In genomic region chr14:95545769-95546168, GRCh38 we compare ENCODE assay signal across 10 cellular contexts. TPM values are rescaled to one million over a fixed set of nuclear protein-coding genes. Genes with fewer than 3 reads are reported as not detected.
DNase-seq lines count a peak whose midpoint lies in the region; TF ChIP-seq lines count a peak whose summit lies in the region.
"Had no signal": no experiment of that assay in that cellular context is flagged by ENCODE, and none has a peak within 500 bp of the region (broad histone marks: within the 10 kb centered on the region; RNA-seq: fewer than 3 reads in every experiment).

No MANE protein-coding gene starts in this region.

- no peak overlapping the region for H3K4me2 ChIP-seq in GM23248 (ENCODE audit: unreplicated experiment)

- H2AFZ ChIP-seq in ACC112 (ENCODE audit: low read length, unreplicated experiment) (no peak overlapping the region), GM23248 (no peak overlapping the region)

- TF ChIP-seq POLR2A in transverse colon (IDR thresholded peaks at IDR 0.05) = no peak

- WGBS in GM23248 (ENCODE audit: low coverage in 1 of 2, low lambda C conversion rate in 2 of 2, missing lambda C conversion rate in 2 of 2), 2 experiments = 37% methylated on average over 3 of the region's 3 CpGs
- 68 to 86% methylated on average over 3 of the region's 3 CpGs for WGBS in transverse colon (ENCODE audit: low coverage in 1 of 2), 2 donors

- H3F3A ChIP-seq in GM23248 (ENCODE audit: insufficient read depth) = peaks cover 19% of the 10 kb centered on the region

- H3K36me3 ChIP-seq in ACC112 (ENCODE audit: insufficient read depth, low read length) (peaks cover 7% of the 10 kb centered on the region), GM23248 (ENCODE audit: low read depth) (peaks cover 3% of the 10 kb centered on the region; the same call in 1 of the 2 replicates), transverse colon (no peaks in the 10 kb centered on the region)

- H3K79me2 ChIP-seq in ACC112 (ENCODE audit: control insufficient read depth, insufficient read depth, low read length, unreplicated experiment) = peaks cover 34% of the 10 kb centered on the region
- peaks cover 41% of the 10 kb centered on the region for H3K79me2 ChIP-seq in GM23248 (ENCODE audit: insufficient read depth)

- intact Hi-C loops in transverse colon (cut with DNase I; ENCODE audit: low total_unique reads) = no loop called here

- H3K27ac ChIP-seq in ACC112 (ENCODE audit: low read depth, low read length) = peak overlapping the region; percentile 82
- peak overlapping the region; percentile 33; the same call in 1 of the 2 replicates for H3K27ac ChIP-seq in GM23248
- no peak overlapping the region for H3K27ac ChIP-seq in transverse colon

- H3K27me3 ChIP-seq in ACC112 (ENCODE audit: insufficient read depth, low read length) = no peaks in the 10 kb centered on the region
- H3K27me3 ChIP-seq in GM23248 (replicated peaks; ENCODE audit: insufficient read depth) = no peaks in the 10 kb centered on the region
- H3K27me3 ChIP-seq in transverse colon = no peaks in the 10 kb centered on the region

- no peak for TF ChIP-seq EP300 in transverse colon (IDR thresholded peaks at IDR 0.05; ENCODE audit: low read depth)

- H3K4me3 ChIP-seq in ACC112 (ENCODE audit: low read depth, low read length) (no peak overlapping the region), GM23248 (no peak overlapping the region), transverse colon (no peak overlapping the region)

- DNase-seq in GM23248 (peak; percentile 89), amniotic epithelial cell (ENCODE audit: low read depth) (peak; percentile 87), glomerular visceral epithelial cell (ENCODE audit: extremely low spot score) (peak; percentile 73), transverse colon (no peak), hypothalamus (lab: John Stamatoyannopoulos, UW) (no peak), medulla oblongata (ENCODE audit: extremely low spot score) (no peak)
- no peak for DNase-seq in stimulated activated naive CD4-positive, alpha-beta T cell (lab: John Stamatoyannopoulos, UW)
- DNase-seq: activated CD8-positive, alpha-beta memory T cell treated with anti-CD3 and anti-CD28 coated beads, Interleukin-2, amount 50 U/mL, for 4 hours; left colon had no signal

- no peak for TF ChIP-seq CTCF in transverse colon (IDR thresholded peaks at IDR 0.05)

- in situ Hi-C loops in GM23248 (cut with MboI) = loop anchor here (25.0 kb wide), 1 partner anchor 742 kb away; no protein-coding TSS in a partner anchor
- in situ Hi-C loops in transverse colon (cut with MboI; ENCODE audit: low pct_ligation_motif_present in 1 of 4, low pct_unique_long_range_greater_than_20kb in 1 of 4, low sequenced_read_pairs in 3 of 4) = loop anchor here in 1 of 4 donors (25.0 kb wide), 1 partner anchor 408 kb away; no protein-coding TSS in a partner anchor

- peaks cover 3% of the 10 kb centered on the region; the same call in 1 of the 2 replicates for H4K20me1 ChIP-seq in GM23248 (ENCODE audit: insufficient read depth)

- no peak overlapping the region for H3K9ac ChIP-seq in GM23248

- H3K9me3 ChIP-seq in GM23248 (ENCODE audit: low read depth) (no peaks in the 10 kb centered on the region), transverse colon (no peaks in the 10 kb centered on the region)

- peaks cover 43% of the 10 kb centered on the region for H3K4me1 ChIP-seq in ACC112 (ENCODE audit: control insufficient read depth, insufficient read depth, low read length, unreplicated experiment)
- H3K4me1 ChIP-seq in GM23248 (ENCODE audit: insufficient read depth) = peaks cover 13% of the 10 kb centered on the region
- H3K4me1 ChIP-seq in transverse colon = no peaks in the 10 kb centered on the region

- H3K9me2 ChIP-seq in GM23248 (ENCODE audit: insufficient read depth) = no peaks in the 10 kb centered on the region

RNA-seq across cellular contexts. Expression of gene GLRX5, which starts 10.9 kb away (rescaled TPM):
- total RNA-seq in GM23248 (2014; rRNA removed; shearing (Covaris generic)) = 38.6 and 46.0 TPM in 2 replicates
- 48.7 and 48.9 TPM in 2 replicates for polyA plus RNA-seq in GM23248 (2016; fragmentation: Nextera tagmentation; extraction: Ambion mirVana)
- 100 to 1,000 TPM in 1 of 4 donors, 10 to 100 TPM in 3; 11.6 to 177 (median 38.2) TPM for total RNA-seq in transverse colon

RNA-seq across cellular contexts. Expression of gene SYNE3, which starts 29.3 kb away (rescaled TPM):
- total RNA-seq in GM23248 (2014; rRNA removed; shearing (Covaris generic)) = 3.8 and 4.8 TPM in 2 replicates
- 1.2 TPM in 2 replicates for polyA plus RNA-seq in GM23248 (2016; fragmentation: Nextera tagmentation; extraction: Ambion mirVana)
- 10 to 100 TPM in 3 of 4 donors, 1 to 10 TPM in 1; 9.8 to 46.8 (median 13.9) TPM for total RNA-seq in transverse colon

Comparison
In these comparisons a context has a peak if more than half of its experiments do, and no peak if none do; other contexts are left out.
1. H3K27ac ChIP-seq: peak in ACC112 (single experiment) and GM23248 (single experiment); none in transverse colon (0 of 4).
2. DNase-seq: peak in GM23248 (single experiment), amniotic epithelial cell (single experiment) and glomerular visceral epithelial cell (single experiment); none in transverse colon (single experiment), hypothalamus (0 of 51), medulla oblongata (single experiment) and stimulated activated naive CD4-positive, alpha-beta T cell (0 of 6).